14 cellular contexts compared by ENCODE assay signal in genomic region chr11:14902650-14903350, GRCh38. TPM values are rescaled to one million over a fixed set of nuclear protein-coding genes. Genes with fewer than 3 reads are reported as not detected.
DNase-seq lines count a peak whose midpoint lies in the region; ATAC-seq and TF ChIP-seq lines count a peak whose summit lies in the region.
"Had no signal": no experiment of that assay in that cellular context is flagged by ENCODE, and none has a peak within 500 bp of the region (broad histone marks: within the 10 kb centered on the region; RNA-seq: fewer than 3 reads in every experiment).

No MANE protein-coding gene starts in this region.

- no peak overlapping the region for H3K4me3 ChIP-seq in brain microvascular endothelial cell (ENCODE audit: low read depth, low read length)

- no peak overlapping the region for H3K27ac ChIP-seq in brain microvascular endothelial cell

- DNase-seq in AG20443 (ENCODE audit: low spot score) (peak; percentile 30), LHCN-M2 (ENCODE audit: low read depth) (peak; percentile 51), brain microvascular endothelial cell (peak; percentile 80), islet precursor cell (peak; percentile 75)
- DNase-seq in activated CD4-positive, alpha-beta T cell treated with anti-CD3 and anti-CD28 coated beads for 1 hour = no peak
- DNase-seq in activated CD8-positive, alpha-beta memory T cell treated with anti-CD3 and anti-CD28 coated beads, Interleukin-2, amount 50 U/mL, for 4 hours = no peak
- DNase-seq: activated naive CD4-positive, alpha-beta T cell treated with anti-CD3 and anti-CD28 coated beads, Interleukin-2, amount 10 ng/mL, durations not matched to agents 7 days and 5 days; AML-193; cerebellar nuclear complex; NCI-H1092; NCI-H524 treated with DMSO at 0.1 percent for 48 hours; SHP77 treated with DMSO at 0.1 percent for 48 hours had no signal

- ATAC-seq in HG02798 (IDR thresholded peaks at IDR 0.05; ENCODE audit: poor library complexity, unreplicated experiment) (no peak), GM19023 (IDR thresholded peaks at IDR 0.05; ENCODE audit: unreplicated experiment) (no peak)

- no peaks in the 10 kb centered on the region for H3K27me3 ChIP-seq in brain microvascular endothelial cell (replicated peaks)

- TF ChIP-seq CTCF in brain microvascular endothelial cell (IDR thresholded peaks at IDR 0.05; ENCODE audit: low read depth, low read length, missing control alignments) = no peak

- in situ Hi-C loops in brain microvascular endothelial cell (cut with HindIII; ENCODE audit: low pct_ligation_motif_present, low sequenced_read_pairs) = no loop called here

- H3K36me3 ChIP-seq in brain microvascular endothelial cell (replicated peaks) = no peaks in the 10 kb centered on the region

RNA-seq across cellular contexts. Expression of gene CYP2R1, which starts 10.8 kb away (rescaled TPM):
- total RNA-seq in LHCN-M2 (2014; rRNA removed) = 6.9 and 7.9 TPM in 2 replicates
- polyA plus RNA-seq in LHCN-M2 (2012) = 3.3 TPM

Comparison
In these comparisons a context has a peak if more than half of its experiments do, and no peak if none do; other contexts are left out.
1. DNase-seq: peak in AG20443 (single experiment), LHCN-M2 (single experiment), brain microvascular endothelial cell (single experiment) and islet precursor cell (single experiment); none in activated CD4-positive, alpha-beta T cell treated with anti-CD3 and anti-CD28 coated beads for 1 hour (single experiment) and activated CD8-positive, alpha-beta memory T cell treated with anti-CD3 and anti-CD28 coated beads, Interleukin-2, amount 50 U/mL, for 4 hours (single experiment).